In the genomic region with DNA sequence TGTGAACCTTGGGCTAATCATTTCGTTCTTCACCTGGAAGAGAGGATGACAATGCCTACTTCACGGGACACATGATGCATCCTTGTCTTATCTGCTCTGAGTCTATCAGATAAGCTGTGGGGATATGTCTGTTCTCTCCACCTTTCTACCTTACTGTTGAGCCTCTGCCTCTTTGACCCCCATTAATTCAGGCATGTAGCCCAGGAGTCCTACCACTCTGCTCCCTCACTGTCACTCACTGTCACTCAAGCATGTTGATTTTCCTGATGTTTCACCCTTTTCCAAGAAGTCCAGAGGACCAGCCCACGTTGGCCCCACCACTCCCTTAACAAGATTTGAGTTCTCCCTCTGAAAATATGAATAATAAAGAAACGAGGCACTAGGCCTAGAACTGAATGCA, we compare ENCODE assay signal across 21 cellular contexts.
"Had no signal": no experiment of that assay in that cellular context is flagged by ENCODE, and none has a peak within 500 bp of the region (broad histone marks: within the 10 kb centered on the region; RNA-seq: fewer than 3 reads in every experiment).

No MANE protein-coding gene starts in this region.

- H3K27ac Mint-ChIP-seq: activated CD4-positive, alpha-beta T cell treated with anti-CD3 and anti-CD28 coated beads, Interleukin-2, amount 10 ng/mL, durations not matched to agents 7 days and 5 days; activated CD8-positive, alpha-beta T cell treated with anti-CD3 and anti-CD28 coated beads, Interleukin-2, amount 10 ng/mL, durations not matched to agents 7 days and 5 days; activated T-helper 1 cell treated with anti-CD3 and anti-CD28 coated beads, Interleukin-12 subunit alpha, Interleukin-12 subunit beta, Interleukin-2, Interleukin-4 antibody, amounts not matched to agents 30 ng/mL and 10 ng/mL and 1 ng/mL, durations not matched to agents 14 hours and 24 hours and 36 hours; effector memory CD8-positive, alpha-beta T cell; stimulated activated naive CD8-positive, alpha-beta T cell treated with anti-CD3 and anti-CD28 coated beads, Interleukin-15, Interleukin-2, amounts not matched to agents 100 ng/mL and 50 ng/mL, for 24 hours had no signal

- H3K27me3 ChIP-seq: body of pancreas, right atrium auricular region, thyroid gland had no signal

- H3K4me1 ChIP-seq: prostate gland, right atrium auricular region, thyroid gland had no signal

- ATAC-seq: activated CD8-positive, alpha-beta T cell treated with anti-CD3 and anti-CD28 coated beads, Interleukin-2, amount 10 ng/mL, durations not matched to agents 7 days and 5 days; body of pancreas; gastroesophageal sphincter had no signal

- H3K4me3 Mint-ChIP-seq: activated CD4-positive, alpha-beta T cell treated with anti-CD3 and anti-CD28 coated beads, Interleukin-2, amount 10 ng/mL, durations not matched to agents 7 days and 5 days; activated CD8-positive, alpha-beta T cell treated with anti-CD3 and anti-CD28 coated beads, Interleukin-2, amount 10 ng/mL, durations not matched to agents 7 days and 5 days; activated T-helper 1 cell treated with anti-CD3 and anti-CD28 coated beads, Interleukin-12 subunit alpha, Interleukin-12 subunit beta, Interleukin-2, Interleukin-4 antibody, amounts not matched to agents 30 ng/mL and 10 ng/mL and 1 ng/mL, durations not matched to agents 14 hours and 24 hours and 36 hours; stimulated activated naive CD8-positive, alpha-beta T cell treated with anti-CD3 and anti-CD28 coated beads, Interleukin-15, Interleukin-2, amounts not matched to agents 100 ng/mL and 50 ng/mL, for 24 hours had no signal

- H3K36me3 ChIP-seq: esophagus squamous epithelium, gastroesophageal sphincter, heart left ventricle, prostate gland, right atrium auricular region, thyroid gland had no signal

- H3K27ac ChIP-seq: body of pancreas, esophagus squamous epithelium, gastroesophageal sphincter, heart left ventricle, prostate gland, right atrium auricular region, thyroid gland had no signal

- DNase-seq: activated CD4-positive, alpha-beta T cell treated with anti-CD3 and anti-CD28 coated beads, Interleukin-2, amount 10 ng/mL, durations not matched to agents 7 days and 5 days; activated CD8-positive, alpha-beta T cell treated with anti-CD3 and anti-CD28 coated beads, Interleukin-2, amount 10 ng/mL, durations not matched to agents 7 days and 5 days; activated gamma-delta T cell; activated naive CD4-positive, alpha-beta T cell treated with anti-CD3 and anti-CD28 coated beads, Interleukin-2, amount 50 U/mL, for 16 hours; anterior cingulate cortex; effector memory CD8-positive, alpha-beta T cell; esophagus squamous epithelium; islet precursor cell; left cardiac atrium; stimulated activated CD4-positive, alpha-beta T cell treated with anti-CD3 and anti-CD28 coated beads, Interleukin-12 subunit alpha, Interleukin-12 subunit beta, amount 100 ng/mL, for 4 hours; stimulated activated CD4-positive, alpha-beta T cell treated with anti-CD3 and anti-CD28 coated beads, Interleukin-4, amount 100 ng/mL, for 4 hours; substantia nigra; T-helper 2 cell; thyroid gland had no signal

- H3K4me3 ChIP-seq: body of pancreas, gastroesophageal sphincter, prostate gland, right atrium auricular region, thyroid gland had no signal

- H3K9me3 ChIP-seq: body of pancreas, esophagus squamous epithelium, gastroesophageal sphincter, heart left ventricle, prostate gland, right atrium auricular region, thyroid gland had no signal

- H3K9me3 Mint-ChIP-seq: activated CD4-positive, alpha-beta T cell treated with anti-CD3 and anti-CD28 coated beads, Interleukin-2, amount 10 ng/mL, durations not matched to agents 7 days and 5 days; activated T-helper 1 cell treated with anti-CD3 and anti-CD28 coated beads, Interleukin-12 subunit alpha, Interleukin-12 subunit beta, Interleukin-2, Interleukin-4 antibody, amounts not matched to agents 30 ng/mL and 10 ng/mL and 1 ng/mL, durations not matched to agents 14 hours and 24 hours and 36 hours; effector memory CD8-positive, alpha-beta T cell; stimulated activated naive CD8-positive, alpha-beta T cell treated with anti-CD3 and anti-CD28 coated beads, Interleukin-15, Interleukin-2, amounts not matched to agents 100 ng/mL and 50 ng/mL, for 24 hours had no signal
